30 cellular contexts compared by ENCODE assay signal in the genomic region with DNA sequence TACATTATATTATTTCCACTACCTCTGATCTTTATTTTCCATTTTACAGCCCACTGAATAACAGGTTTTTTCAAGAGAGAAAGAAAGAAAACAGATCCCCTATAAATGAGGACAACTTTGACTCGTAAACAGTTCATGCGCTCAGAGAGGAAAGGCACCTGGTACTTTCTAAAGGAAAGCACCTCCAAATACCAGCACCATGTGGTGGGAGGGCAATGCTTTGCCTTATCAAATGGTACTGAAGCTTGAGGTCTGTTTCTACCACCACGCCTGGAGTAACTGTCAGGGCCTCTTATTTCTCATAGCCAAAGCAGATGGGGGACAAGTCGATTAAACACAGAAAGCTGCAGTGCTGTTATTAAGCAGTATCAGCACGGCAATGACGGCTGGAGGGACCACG.
DNase-seq lines count a peak whose midpoint lies in the region; ATAC-seq, FAIRE-seq and TF ChIP-seq lines count a peak whose summit lies in the region.
"Had no signal": no experiment of that assay in that cellular context is flagged by ENCODE, and none has a peak within 500 bp of the region (broad histone marks: within the 10 kb centered on the region; RNA-seq: fewer than 3 reads in every experiment).

No MANE protein-coding gene starts in this region.

- H3K27me3 ChIP-seq in GM12878 (replicated peaks in 1 of 2; ENCODE audit: control insufficient read depth in 2 of 2, insufficient read depth in 2 of 2, low read length in 1 of 2) = no peaks in the 10 kb centered on the region
- H3K27me3 ChIP-seq: SJCRH30 had no signal

- no peak overlapping the region for H3K4me3 Mint-ChIP-seq in activated T-helper 17 cell treated with anti-CD3 and anti-CD28 coated beads, Interleukin-2, amount 50 U/mL, for 72 hours
- H3K4me3 Mint-ChIP-seq: CD4-positive, alpha-beta memory T cell; HFFc6 had no signal

- no peak for FAIRE-seq in GM12878 (lab: Jason Lieb, UNC)
- FAIRE-seq: G401.6, HTR-8/SVneo, K562 had no signal

- no peaks in the 10 kb centered on the region for H3K4me1 ChIP-seq in GM12878 (ENCODE audit: control insufficient read depth, insufficient read depth, low read length)
- H3K4me1 ChIP-seq: SJCRH30 had no signal

- no peaks in the 10 kb centered on the region for H3K27me3 Mint-ChIP-seq in activated T-helper 17 cell treated with anti-CD3 and anti-CD28 coated beads, Interleukin-2, amount 50 U/mL, for 72 hours
- H3K27me3 Mint-ChIP-seq: CD4-positive, alpha-beta memory T cell had no signal

- TF ChIP-seq EP300 in GM12878 (IDR thresholded peaks at IDR 0.05; ENCODE audit: borderline replicate concordance in 1 of 2, control insufficient read depth in 1 of 2, low read depth in 2 of 2, low read length in 2 of 2) = 0 out of 4 replicates have a peak, but pooled peaks of 1 of the 2 experiments have one; percentile 29

- DNase-seq in GM12878 (ENCODE audit: low read depth, low spot score) (peak; percentile 15), EL (no peak), NCI-H1105 (lab: John Stamatoyannopoulos, UW) (no peak)
- DNase-seq: C1 segment of cervical spinal cord; CD4-positive, alpha-beta memory T cell; COR-L47; DMS53; GM23248; H7; HFFc6; Kasumi-1; MV-4-11; NCI-H1105 treated with DMSO at 0.1 percent for 48 hours; NCI-H146; NCI-H1930; NCI-H2107; NCI-H446; NCI-H526; NCI-H82; PC-9; SJCRH30 had no signal

- H3K27ac ChIP-seq in GM12878 (ENCODE audit: control insufficient read depth, insufficient read depth) = no peak overlapping the region
- H3K27ac ChIP-seq: GM23248, PC-9, SJCRH30 had no signal

- no peaks in the 10 kb centered on the region for H3K79me2 ChIP-seq in GM12878 (ENCODE audit: control insufficient read depth, insufficient read depth, low read length)

- H3K9ac ChIP-seq in GM12878 (ENCODE audit: control insufficient read depth, insufficient read depth, low read length) = no peak overlapping the region
- H3K9ac ChIP-seq: GM23248 had no signal

- H3K36me3 Mint-ChIP-seq in activated T-helper 17 cell treated with anti-CD3 and anti-CD28 coated beads, Interleukin-2, amount 50 U/mL, for 72 hours (ENCODE audit: low read depth) = no peaks in the 10 kb centered on the region
- H3K36me3 Mint-ChIP-seq: CD4-positive, alpha-beta memory T cell had no signal

- H2AFZ ChIP-seq in GM12878 (ENCODE audit: control insufficient read depth, low read depth, low read length) = no peak overlapping the region
- H2AFZ ChIP-seq: GM23248, PC-9 had no signal

- H3K9me3 Mint-ChIP-seq in activated T-helper 17 cell treated with anti-CD3 and anti-CD28 coated beads, Interleukin-2, amount 50 U/mL, for 72 hours = peaks cover 3% of the 10 kb centered on the region

- in situ Hi-C loops in GM12878 (cut with MboI) = no loop called here

- no peak overlapping the region for H3K4me2 ChIP-seq in GM12878 (ENCODE audit: control insufficient read depth, insufficient read depth)
- H3K4me2 ChIP-seq: PC-9 had no signal

- WGBS in GM12878 (ENCODE audit: insufficient coverage, insufficient replicate concordance, low lambda C conversion rate, missing lambda C conversion rate) = 40% methylated on average over 7 of the region's 7 CpGs

- no peaks in the 10 kb centered on the region for H3K4me1 Mint-ChIP-seq in activated T-helper 17 cell treated with anti-CD3 and anti-CD28 coated beads, Interleukin-2, amount 50 U/mL, for 72 hours
- H3K4me1 Mint-ChIP-seq: CD4-positive, alpha-beta memory T cell had no signal

- no TSS peak for BruUV-seq in GM12878 (replicated peaks; lab: Mats Ljungman, UMichigan)

- SMC1A ChIA-PET in GM12878 (lab: Charles Lee; ENCODE audit: uncharacterized antibody, unreplicated experiment) = no interaction called here

- TF ChIP-seq RAD21 in GM12878 (IDR thresholded peaks at IDR 0.05; ENCODE audit: insufficient read depth, low read depth, low read length) = no peak

- no peak for TF ChIP-seq POLR2A in GM12878 (IDR thresholded peaks at IDR 0.05; ENCODE audit: low read depth, low read length)

- no peaks in the 10 kb centered on the region; the same call in 2 of the 3 replicates for H3K9me3 ChIP-seq in GM12878 (replicated peaks; ENCODE audit: control insufficient read depth, insufficient read depth, low read length)
- H3K9me3 ChIP-seq: SJCRH30 had no signal

- POLR2A ChIA-PET in GM12878 (lab: Charles Lee) = no interaction called here

- no peaks in the 10 kb centered on the region for H3K36me3 ChIP-seq in GM12878 (ENCODE audit: control insufficient read depth in 2 of 2, insufficient read depth in 2 of 2, low read length in 1 of 2)
- H3K36me3 ChIP-seq: SJCRH30 had no signal

- CTCF ChIA-PET in GM12878 (lab: Yijun Ruan, JAX) = no interaction called here

- H4K20me1 ChIP-seq in GM12878 (ENCODE audit: control insufficient read depth, insufficient read depth) = no peaks in the 10 kb centered on the region

- peak; percentile 55 for ATAC-seq in GM18907 (IDR thresholded peaks at IDR 0.05; ENCODE audit: unreplicated experiment)
- ATAC-seq in HG02798 (IDR thresholded peaks at IDR 0.05; ENCODE audit: poor library complexity, unreplicated experiment) = peak; percentile 62
- ATAC-seq in GM12878 = peak; percentile 86
- ATAC-seq in HG03135 (IDR thresholded peaks at IDR 0.05; ENCODE audit: unreplicated experiment) = no peak
- ATAC-seq in activated T-helper 17 cell treated with anti-CD3 and anti-CD28 coated beads, Interleukin-2, amount 50 U/mL, for 72 hours (replicated peaks) = no peak
- ATAC-seq: K562, Right ventricle myocardium inferior, SK-N-SH treated with all-trans-retinoic acid at 6 μM for 48 hours had no signal

- intact Hi-C loops in GM12878 (cut with micrococcal nuclease; ENCODE audit: unreplicated experiment) = no loop called here

- TF ChIP-seq CTCF in GM12878 (IDR thresholded peaks at IDR 0.05 in 2 of 3, conservative IDR thresholded peaks at IDR 0.05 in 1 of 3; ENCODE audit: control insufficient read depth in 2 of 3, extremely low read depth in 1 of 3, insufficient read depth in 1 of 3, low read depth in 3 of 3, low read length in 3 of 3) = no peak

- H3K27ac Mint-ChIP-seq in activated T-helper 17 cell treated with anti-CD3 and anti-CD28 coated beads, Interleukin-2, amount 50 U/mL, for 72 hours = no peak overlapping the region
- H3K27ac Mint-ChIP-seq: CD4-positive, alpha-beta memory T cell; HFFc6 had no signal

- H3K4me3 ChIP-seq in GM12878 = no peak overlapping the region
- H3K4me3 ChIP-seq: GM23248, K562, PC-9, SJCRH30 had no signal

- RAD21 ChIA-PET in GM12878 (lab: Charles Lee; ENCODE audit: unreplicated experiment) = no interaction called here

TF ChIP-seq in GM12878, 131 proteins besides CTCF, POLR2A, EP300 and RAD21:
- TF ChIP-seq, protein P1, sequence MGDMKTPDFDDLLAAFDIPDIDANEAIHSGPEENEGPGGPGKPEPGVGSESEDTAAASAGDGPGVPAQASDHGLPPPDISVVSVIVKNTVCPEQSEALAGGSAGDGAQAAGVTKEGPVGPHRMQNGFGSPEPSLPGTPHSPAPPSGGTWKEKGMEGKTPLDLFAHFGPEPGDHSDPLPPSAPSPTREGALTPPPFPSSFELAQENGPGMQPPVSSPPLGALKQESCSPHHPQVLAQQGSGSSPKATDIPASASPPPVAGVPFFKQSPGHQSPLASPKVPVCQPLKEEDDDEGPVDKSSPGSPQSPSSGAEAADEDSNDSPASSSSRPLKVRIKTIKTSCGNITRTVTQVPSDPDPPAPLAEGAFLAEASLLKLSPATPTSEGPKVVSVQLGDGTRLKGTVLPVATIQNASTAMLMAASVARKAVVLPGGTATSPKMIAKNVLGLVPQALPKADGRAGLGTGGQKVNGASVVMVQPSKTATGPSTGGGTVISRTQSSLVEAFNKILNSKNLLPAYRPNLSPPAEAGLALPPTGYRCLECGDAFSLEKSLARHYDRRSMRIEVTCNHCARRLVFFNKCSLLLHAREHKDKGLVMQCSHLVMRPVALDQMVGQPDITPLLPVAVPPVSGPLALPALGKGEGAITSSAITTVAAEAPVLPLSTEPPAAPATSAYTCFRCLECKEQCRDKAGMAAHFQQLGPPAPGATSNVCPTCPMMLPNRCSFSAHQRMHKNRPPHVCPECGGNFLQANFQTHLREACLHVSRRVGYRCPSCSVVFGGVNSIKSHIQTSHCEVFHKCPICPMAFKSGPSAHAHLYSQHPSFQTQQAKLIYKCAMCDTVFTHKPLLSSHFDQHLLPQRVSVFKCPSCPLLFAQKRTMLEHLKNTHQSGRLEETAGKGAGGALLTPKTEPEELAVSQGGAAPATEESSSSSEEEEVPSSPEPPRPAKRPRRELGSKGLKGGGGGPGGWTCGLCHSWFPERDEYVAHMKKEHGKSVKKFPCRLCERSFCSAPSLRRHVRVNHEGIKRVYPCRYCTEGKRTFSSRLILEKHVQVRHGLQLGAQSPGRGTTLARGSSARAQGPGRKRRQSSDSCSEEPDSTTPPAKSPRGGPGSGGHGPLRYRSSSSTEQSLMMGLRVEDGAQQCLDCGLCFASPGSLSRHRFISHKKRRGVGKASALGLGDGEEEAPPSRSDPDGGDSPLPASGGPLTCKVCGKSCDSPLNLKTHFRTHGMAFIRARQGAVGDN (IDR thresholded peaks at IDR 0.05) = peak; percentile 62; the same call in 1 of the 2 replicates
- peak; percentile 27; the same call in 1 of the 2 replicates for TF ChIP-seq RUNX3 (IDR thresholded peaks at IDR 0.05; ENCODE audit: low read length)
- no peak for TF ChIP-seq ZNF217 (IDR thresholded peaks at IDR 0.05)
- no peak for TF ChIP-seq CBX3 (IDR thresholded peaks at IDR 0.05; ENCODE audit: borderline replicate concordance, low read depth)
- TF ChIP-seq, protein P2, sequence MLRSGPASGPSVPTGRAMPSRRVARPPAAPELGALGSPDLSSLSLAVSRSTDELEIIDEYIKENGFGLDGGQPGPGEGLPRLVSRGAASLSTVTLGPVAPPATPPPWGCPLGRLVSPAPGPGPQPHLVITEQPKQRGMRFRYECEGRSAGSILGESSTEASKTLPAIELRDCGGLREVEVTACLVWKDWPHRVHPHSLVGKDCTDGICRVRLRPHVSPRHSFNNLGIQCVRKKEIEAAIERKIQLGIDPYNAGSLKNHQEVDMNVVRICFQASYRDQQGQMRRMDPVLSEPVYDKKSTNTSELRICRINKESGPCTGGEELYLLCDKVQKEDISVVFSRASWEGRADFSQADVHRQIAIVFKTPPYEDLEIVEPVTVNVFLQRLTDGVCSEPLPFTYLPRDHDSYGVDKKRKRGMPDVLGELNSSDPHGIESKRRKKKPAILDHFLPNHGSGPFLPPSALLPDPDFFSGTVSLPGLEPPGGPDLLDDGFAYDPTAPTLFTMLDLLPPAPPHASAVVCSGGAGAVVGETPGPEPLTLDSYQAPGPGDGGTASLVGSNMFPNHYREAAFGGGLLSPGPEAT (IDR thresholded peaks at IDR 0.05; ENCODE audit: low read depth) = peak; percentile 48; the same call in 1 of the 2 replicates

Comparison
In these comparisons a context has a peak if more than half of its experiments do, and no peak if none do; other contexts are left out.
1. ATAC-seq: peak in GM18907 (single experiment), HG02798 (single experiment) and GM12878 (single experiment); none in HG03135 (single experiment) and activated T-helper 17 cell treated with anti-CD3 and anti-CD28 coated beads, Interleukin-2, amount 50 U/mL, for 72 hours (single experiment).